ENCODE assay signal across 15 cellular contexts in the genomic region with DNA sequence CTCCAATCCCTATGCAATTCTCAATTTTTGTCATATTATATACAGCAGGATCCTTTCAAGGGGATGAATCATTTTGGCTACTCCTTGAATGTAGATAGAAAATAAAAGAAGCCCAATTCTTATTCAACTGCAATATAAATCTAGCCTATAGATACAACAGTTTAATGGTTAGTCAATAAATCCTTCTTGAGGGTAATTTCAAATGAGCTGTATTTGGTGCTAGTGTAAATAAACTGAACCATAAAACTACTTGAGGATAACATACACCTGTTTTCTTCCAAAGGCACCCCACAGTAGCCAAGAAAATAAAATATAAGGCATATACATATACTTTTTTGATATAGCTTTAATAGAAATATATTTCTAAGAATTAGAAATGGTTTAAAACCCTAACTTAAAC.
"Had no signal": no experiment of that assay in that cellular context is flagged by ENCODE, and none has a peak within 500 bp of the region (broad histone marks: within the 10 kb centered on the region; RNA-seq: fewer than 3 reads in every experiment).

No MANE protein-coding gene starts in this region.

- DNase-seq: effector CD8-positive, alpha-beta T cell; endodermal cell; foreskin fibroblast; gastrocnemius medialis; head of caudate nucleus; natural killer cell; occipital lobe; ovary; posterior cingulate gyrus; psoas muscle; right cardiac atrium; spleen; stimulated activated CD4-positive, alpha-beta T cell treated with anti-CD3 and anti-CD28 coated beads, Interleukin-4, amount 100 ng/mL, for 4 hours; stimulated activated naive B cell treated with anti-CD40 and anti-IgM and Interleukin-4, amounts not matched to agents 10 μg/mL and 1 μg/mL and 100 μg/mL, for 72 hours; upper lobe of left lung had no signal
